In the genomic region with DNA sequence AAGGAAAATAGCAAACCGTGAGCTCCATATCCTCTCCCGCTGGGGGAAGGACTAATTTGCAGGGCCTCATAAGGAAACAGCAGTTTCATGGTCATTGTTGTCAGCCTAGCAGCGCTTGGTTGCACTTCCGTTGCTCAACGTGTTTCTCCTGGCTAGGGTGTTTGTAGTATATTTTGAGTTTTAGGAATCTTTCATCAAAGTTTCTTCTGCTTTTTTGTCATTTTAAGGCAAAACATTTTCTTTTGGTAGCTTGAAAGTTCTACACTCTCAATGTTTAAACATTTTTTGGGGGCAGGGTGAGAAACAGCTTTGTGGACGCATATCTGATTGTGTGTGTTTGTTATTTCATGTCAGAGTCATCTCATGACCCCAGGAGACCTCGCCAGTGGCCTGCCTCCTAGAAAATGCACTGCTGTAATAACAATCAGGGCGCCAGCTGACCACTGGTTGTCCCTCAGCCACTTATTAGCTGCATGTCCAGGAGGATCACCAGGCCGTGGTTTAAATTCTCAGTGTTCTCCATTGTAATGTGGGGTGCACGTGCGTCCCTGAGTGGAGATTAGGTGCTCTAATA, we compare ENCODE assay signal across 8 cellular contexts. TPM values are rescaled to one million over a fixed set of nuclear protein-coding genes. Genes with fewer than 3 reads are reported as not detected.
A peak's percentile ranks its signal among the peaks of the same experiment; 100 is the strongest.
DNase-seq lines count a peak whose midpoint lies in the region; ATAC-seq lines count a peak whose summit lies in the region.

No MANE protein-coding gene starts in this region.

- H3K27ac Mint-ChIP-seq in T-helper 17 cell = peak overlapping the region; percentile 81

- peak overlapping the region; percentile 51 for H3K4me3 ChIP-seq in iPS-18a (ENCODE audit: low read length)

- H3K36me3 ChIP-seq in iPS-18a (ENCODE audit: control insufficient read depth, low read depth, low read length) = no peaks in the 10 kb centered on the region

- peaks cover 8% of the 10 kb centered on the region for H3K36me3 Mint-ChIP-seq in activated T-cell treated with anti-CD3 and anti-CD28 coated beads, Interleukin-2, amount 50 U/mL, for 4 hours (ENCODE audit: insufficient read depth)
- no peaks in the 10 kb centered on the region for H3K36me3 Mint-ChIP-seq in T-helper 17 cell (ENCODE audit: low read depth)

- no peak for ATAC-seq in activated T-cell treated with anti-CD3 and anti-CD28 coated beads, Interleukin-2, amount 50 U/mL, for 4 hours
- ATAC-seq in T-helper 17 cell = no peak
- no peak for ATAC-seq in HG03280 (IDR thresholded peaks at IDR 0.05; ENCODE audit: unreplicated experiment)
- ATAC-seq in GM19035 (IDR thresholded peaks at IDR 0.05; ENCODE audit: unreplicated experiment) = no peak

- H3K9me3 ChIP-seq in T-helper 17 cell (ENCODE audit: control insufficient read depth, low read length, poor library complexity, severe bottlenecking) = no peaks in the 10 kb centered on the region
- no peaks in the 10 kb centered on the region for H3K9me3 ChIP-seq in iPS-18a (ENCODE audit: control insufficient read depth, low read depth, low read length)

- H3K9ac ChIP-seq in iPS-18a (ENCODE audit: low read length) = no peak overlapping the region

- no peaks in the 10 kb centered on the region for H3K27me3 ChIP-seq in iPS-18a (ENCODE audit: control insufficient read depth, insufficient read depth, low read length)

- peaks cover 89% of the 10 kb centered on the region for H3K4me1 Mint-ChIP-seq in activated T-cell treated with anti-CD3 and anti-CD28 coated beads, Interleukin-2, amount 50 U/mL, for 4 hours (ENCODE audit: low read depth)
- peaks cover 58% of the 10 kb centered on the region for H3K4me1 Mint-ChIP-seq in T-helper 17 cell

- H3K27ac ChIP-seq in iPS-18a (ENCODE audit: low read length) (peak overlapping the region; percentile 12), substantia nigra (ENCODE audit: low read depth, low read length, poor library complexity, severe bottlenecking) (peak overlapping the region; percentile 68)

- H3K4me1 ChIP-seq in iPS-18a (ENCODE audit: control insufficient read depth, low read depth, low read length) = peaks cover 78% of the 10 kb centered on the region

- H3K27me3 Mint-ChIP-seq in activated T-cell treated with anti-CD3 and anti-CD28 coated beads, Interleukin-2, amount 50 U/mL, for 4 hours (ENCODE audit: low read depth) = no peaks in the 10 kb centered on the region
- no peaks in the 10 kb centered on the region for H3K27me3 Mint-ChIP-seq in T-helper 17 cell

- peak overlapping the region; percentile 9 for H3K4me3 Mint-ChIP-seq in activated T-cell treated with anti-CD3 and anti-CD28 coated beads, Interleukin-2, amount 50 U/mL, for 4 hours
- H3K4me3 Mint-ChIP-seq in T-helper 17 cell = no peak overlapping the region

- H3K9me3 Mint-ChIP-seq in activated T-cell treated with anti-CD3 and anti-CD28 coated beads, Interleukin-2, amount 50 U/mL, for 4 hours = no peaks in the 10 kb centered on the region

- no peak for DNase-seq in activated T-cell treated with anti-CD3 and anti-CD28 coated beads, Interleukin-2, amount 50 U/mL, for 4 hours
- DNase-seq in activated T-cell treated with anti-CD3 and anti-CD28 coated beads, Interleukin-2, amount 50 U/mL, for 1 hour = no peak
- DNase-seq in T-helper 17 cell = no peak
- DNase-seq in substantia nigra (lab: John Stamatoyannopoulos, UW) = peak in 9 of 49 donors; percentile 17 to 44 (median 26)
- DNase-seq in kidney glomerular epithelial cell (lab: John Stamatoyannopoulos, UW) = no peak

RNA-seq across cellular contexts. Expression of a gene that starts 20.6 kb away (rescaled TPM):
- total RNA-seq in activated T-cell treated with anti-CD3 and anti-CD28 coated beads, Interleukin-2, amount 50 U/mL, for 4 hours = 10 to 100 TPM; 32.6 to 43.6 (median 37.2) TPM
- total RNA-seq in T-helper 17 cell = 10 to 100 TPM; 21.9 to 35.5 TPM
